Comparison of ENCODE assay signal across 13 cellular contexts in the genomic region with DNA sequence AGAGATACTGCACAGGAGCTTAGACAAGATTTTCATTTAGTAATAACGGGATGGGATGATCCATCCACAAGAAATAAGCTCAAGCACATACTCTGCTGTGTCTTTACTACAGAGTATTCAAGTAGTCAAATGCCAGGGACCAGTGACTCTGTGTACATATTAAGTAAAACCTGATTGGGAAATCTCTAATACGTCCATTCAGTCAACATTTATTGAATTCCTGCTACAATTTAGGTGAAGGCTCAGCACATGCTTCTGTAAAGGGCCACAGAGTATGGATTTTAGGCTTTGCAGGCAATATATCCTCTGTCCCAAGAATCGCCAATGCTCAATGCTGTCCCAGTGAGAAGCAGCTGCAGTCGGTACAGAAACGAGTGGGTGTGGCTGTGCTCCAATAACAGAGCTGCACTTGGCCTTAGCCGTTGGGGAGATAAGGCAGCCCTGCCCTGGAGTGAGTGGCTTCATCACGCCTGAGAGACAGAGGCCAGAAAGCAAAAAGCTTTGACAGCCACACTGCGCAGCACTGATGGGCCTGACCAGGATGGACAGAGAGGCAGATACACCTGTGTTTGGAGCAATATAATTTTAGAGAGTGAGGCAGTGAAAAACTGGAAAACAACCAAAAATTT.
DNase-seq lines count a peak whose midpoint lies in the region; ATAC-seq, FAIRE-seq and TF ChIP-seq lines count a peak whose summit lies in the region.
"Had no signal": no experiment of that assay in that cellular context is flagged by ENCODE, and none has a peak within 500 bp of the region (broad histone marks: within the 10 kb centered on the region; RNA-seq: fewer than 3 reads in every experiment).

No MANE protein-coding gene starts in this region.

- TF ChIP-seq POLR2A in H54 (IDR thresholded peaks at IDR 0.05; ENCODE audit: low read depth, low read length), result no peak

- no peak overlapping the region for H3K4me3 ChIP-seq in fibroblast of the aortic adventitia (ENCODE audit: low read depth, low read length)
- H3K4me3 ChIP-seq: smooth muscle cell had no signal

- peaks cover 29% of the 10 kb centered on the region for H3K4me1 Mint-ChIP-seq in Calu3 (ENCODE audit: low read depth, unreplicated experiment)

- peaks cover 4% of the 10 kb centered on the region for H3K36me3 Mint-ChIP-seq in Calu3 (ENCODE audit: insufficient read depth, unreplicated experiment)

- no peak for FAIRE-seq in H54 (lab: Jason Lieb, UNC)
- FAIRE-seq: frontal cortex had no signal

- ATAC-seq in HG02759 (IDR thresholded peaks at IDR 0.05; ENCODE audit: unreplicated experiment), result no peak

- no peaks in the 10 kb centered on the region for H3K9me3 Mint-ChIP-seq in Calu3 (ENCODE audit: low read depth, unreplicated experiment)
- H3K9me3 Mint-ChIP-seq: activated T-cell treated with anti-CD3 and anti-CD28 coated beads, Interleukin-2, amount 50 U/mL, for 24 hours; H9 had no signal

- H3K27me3 Mint-ChIP-seq in Calu3 (ENCODE audit: unreplicated experiment), result no peaks in the 10 kb centered on the region
- H3K27me3 Mint-ChIP-seq: activated T-cell treated with anti-CD3 and anti-CD28 coated beads, Interleukin-2, amount 50 U/mL, for 24 hours had no signal

- DNase-seq in Calu3 (peak; percentile 13), OCI-M1 (lab: John Stamatoyannopoulos, UW) (peak; percentile 82), fibroblast of the aortic adventitia (ENCODE audit: low read depth) (peak; percentile 68), mucosa of gallbladder (ENCODE audit: low spot score) (peak; percentile 44), NCI-H187 (lab: John Stamatoyannopoulos, UW) (no peak), SIG-M5 treated with dmso at 0.1 percent for 504 hours (lab: John Stamatoyannopoulos, UW; ENCODE audit: unreplicated experiment) (no peak), H54 (ENCODE audit: insufficient read length, low spot score) (no peak)
- DNase-seq: activated T-cell treated with anti-CD3 and anti-CD28 coated beads, Interleukin-2, amount 50 U/mL, for 24 hours; GF-D8; H9 had no signal

- no peak overlapping the region for H3K27ac Mint-ChIP-seq in Calu3 (ENCODE audit: unreplicated experiment)
- H3K27ac Mint-ChIP-seq: activated T-cell treated with anti-CD3 and anti-CD28 coated beads, Interleukin-2, amount 50 U/mL, for 24 hours had no signal

- no peak for TF ChIP-seq CTCF in Calu3 (IDR thresholded peaks at IDR 0.05; ENCODE audit: unreplicated experiment)
- no peak for TF ChIP-seq CTCF in fibroblast of the aortic adventitia (IDR thresholded peaks at IDR 0.05; ENCODE audit: insufficient read depth, low read length)

- no TSS peak for BruUV-seq in Calu3 (replicated peaks; lab: Mats Ljungman, UMichigan)

- CTCF ChIA-PET in Calu3 (lab: Charles Lee), result no interaction called here

- no peak overlapping the region for H3K4me3 Mint-ChIP-seq in Calu3 (ENCODE audit: low read depth, unreplicated experiment)
- H3K4me3 Mint-ChIP-seq: activated T-cell treated with anti-CD3 and anti-CD28 coated beads, Interleukin-2, amount 50 U/mL, for 24 hours; H9 had no signal

- intact Hi-C loops in Calu3 (cut with micrococcal nuclease; ENCODE audit: unreplicated experiment), result no loop called here

Comparison
In these comparisons a context has a peak if more than half of its experiments do, and no peak if none do; other contexts are left out.
1. DNase-seq: peak in Calu3 (single experiment), OCI-M1 (single experiment), fibroblast of the aortic adventitia (single experiment) and mucosa of gallbladder (single experiment); none in NCI-H187 (0 of 2), SIG-M5 treated with dmso at 0.1 percent for 504 hours (single experiment) and H54 (single experiment).